18 cellular contexts compared by ENCODE assay signal in genomic region chr5:155021858-155022257, GRCh38. TPM values are rescaled to one million over a fixed set of nuclear protein-coding genes. Genes with fewer than 3 reads are reported as not detected.
A peak's percentile ranks its signal among the peaks of the same experiment; 100 is the strongest.
DNase-seq lines count a peak whose midpoint lies in the region; ATAC-seq, FAIRE-seq and TF ChIP-seq lines count a peak whose summit lies in the region.
"Had no signal": no experiment of that assay in that cellular context is flagged by ENCODE, and none has a peak within 500 bp of the region (broad histone marks: within the 10 kb centered on the region; RNA-seq: fewer than 3 reads in every experiment).

No MANE protein-coding gene starts in this region.

- H3K9me3 Mint-ChIP-seq in CD8-positive, alpha-beta T cell: no peaks in the 10 kb centered on the region

- H3K79me2 ChIP-seq in Karpas-422 (ENCODE audit: low read length): no peaks in the 10 kb centered on the region
- no peaks in the 10 kb centered on the region for H3K79me2 ChIP-seq in GM12878 (ENCODE audit: control insufficient read depth, insufficient read depth, low read length)

- H3K9me2 ChIP-seq in Karpas-422 (replicated peaks; ENCODE audit: insufficient read depth, low read length): no peaks in the 10 kb centered on the region

- CTCF ChIA-PET in GM12878 (lab: Yijun Ruan, JAX): no interaction called here
- CTCF ChIA-PET in CD8-positive, alpha-beta T cell (lab: Charles Lee): no interaction called here

- TF ChIP-seq RAD21 in GM12878 (IDR thresholded peaks at IDR 0.05; ENCODE audit: insufficient read depth, low read depth, low read length): no peak

- H3K36me3 ChIP-seq in Karpas-422 (ENCODE audit: insufficient read depth, low read length) (no peaks in the 10 kb centered on the region), GM12878 (ENCODE audit: control insufficient read depth in 2 of 2, insufficient read depth in 2 of 2, low read length in 1 of 2) (no peaks in the 10 kb centered on the region)
- no peaks in the 10 kb centered on the region for H3K36me3 ChIP-seq in CD8-positive, alpha-beta T cell (ENCODE audit: insufficient read depth, low read length)
- H3K36me3 ChIP-seq: BLaER1 had no signal

- 6% methylated on average over 5 of the region's 5 CpGs for whole genome bisulfite sequencing in GM12878 (ENCODE audit: insufficient coverage, insufficient replicate concordance, low lambda C conversion rate, missing lambda C conversion rate)

- in situ Hi-C loops in GM12878 (cut with MboI): no loop called here

- no peak overlapping the region for H3K4me3 Mint-ChIP-seq in CD8-positive, alpha-beta T cell
- H3K4me3 Mint-ChIP-seq: CD14-positive monocyte; CD4-positive, alpha-beta memory T cell had no signal

- ATAC-seq in GM19351 (IDR thresholded peaks at IDR 0.05; ENCODE audit: unreplicated experiment): peak; percentile 31
- ATAC-seq in GM12878: peak; percentile 63
- ATAC-seq in CD8-positive, alpha-beta T cell: no peak

- no peak for TF ChIP-seq POLR2A in GM12878 (IDR thresholded peaks at IDR 0.05; ENCODE audit: low read depth, low read length)

- H3K4me3 ChIP-seq in Karpas-422 (ENCODE audit: low read length) (no peak overlapping the region), GM12878 (no peak overlapping the region)
- no peak overlapping the region for H3K4me3 ChIP-seq in CD8-positive, alpha-beta T cell (ENCODE audit: low read depth, low read length)
- H3K4me3 ChIP-seq: BLaER1 had no signal

- H3K4me1 ChIP-seq in Karpas-422 (ENCODE audit: low read length) (no peaks in the 10 kb centered on the region), GM12878 (ENCODE audit: control insufficient read depth, insufficient read depth, low read length) (no peaks in the 10 kb centered on the region)
- H3K4me1 ChIP-seq in CD8-positive, alpha-beta T cell (ENCODE audit: insufficient read depth, low read length): no peaks in the 10 kb centered on the region
- H3K4me1 ChIP-seq: BLaER1 had no signal

- POLR2A ChIA-PET in GM12878 (lab: Charles Lee): no interaction called here
- POLR2A ChIA-PET in CD8-positive, alpha-beta T cell (lab: Charles Lee): no interaction called here

- H3K4me1 Mint-ChIP-seq in CD8-positive, alpha-beta T cell (ENCODE audit: low read depth): no peaks in the 10 kb centered on the region
- H3K4me1 Mint-ChIP-seq: CD4-positive, alpha-beta memory T cell had no signal

- no peaks in the 10 kb centered on the region for H3K27me3 ChIP-seq in Karpas-422 (ENCODE audit: low read length)
- no peaks in the 10 kb centered on the region for H3K27me3 ChIP-seq in GM12878 (replicated peaks in 1 of 2; ENCODE audit: control insufficient read depth in 2 of 2, insufficient read depth in 2 of 2, low read length in 1 of 2)
- no peaks in the 10 kb centered on the region for H3K27me3 ChIP-seq in CD8-positive, alpha-beta T cell (ENCODE audit: insufficient read depth, low read length)
- H3K27me3 ChIP-seq: BLaER1 had no signal

- no peaks in the 10 kb centered on the region for H4K20me1 ChIP-seq in Karpas-422 (ENCODE audit: insufficient read depth, low read depth, low read length)
- H4K20me1 ChIP-seq in GM12878 (ENCODE audit: control insufficient read depth, insufficient read depth): no peaks in the 10 kb centered on the region
- H4K20me1 ChIP-seq: BLaER1 had no signal

- no TSS peak for BruUV-seq in GM12878 (replicated peaks; lab: Mats Ljungman, UMichigan)

- no peaks in the 10 kb centered on the region for H3K36me3 Mint-ChIP-seq in CD8-positive, alpha-beta T cell
- H3K36me3 Mint-ChIP-seq: CD14-positive monocyte; CD4-positive, alpha-beta memory T cell had no signal

- no peak for TF ChIP-seq EP300 in GM12878 (IDR thresholded peaks at IDR 0.05; ENCODE audit: borderline replicate concordance in 1 of 2, control insufficient read depth in 1 of 2, low read depth in 2 of 2, low read length in 2 of 2)

- DNase-seq in AG08396 (ENCODE audit: low spot score): peak; percentile 33
- DNase-seq in Karpas-422: peak; percentile 48
- no peak for DNase-seq in GM12878 (ENCODE audit: low read depth, low spot score)
- no peak for DNase-seq in CD8-positive, alpha-beta T cell
- DNase-seq in NCI-H128 (lab: John Stamatoyannopoulos, UW; ENCODE audit: unreplicated experiment): no peak
- DNase-seq in NCI-H226: no peak
- DNase-seq: Calu3; CD4-positive, alpha-beta memory T cell; DMS79 treated with DMSO at 0.1 percent for 48 hours; GOT3; H7; Kasumi-1; KBM-7 had no signal

- no peak overlapping the region for H3K4me2 ChIP-seq in Karpas-422 (ENCODE audit: low read depth, low read length, poor library complexity, severe bottlenecking)
- no peak overlapping the region for H3K4me2 ChIP-seq in GM12878 (ENCODE audit: control insufficient read depth, insufficient read depth)
- H3K4me2 ChIP-seq: BLaER1 had no signal

- H3K27me3 Mint-ChIP-seq in CD8-positive, alpha-beta T cell (ENCODE audit: low read depth): peaks cover 13% of the 10 kb centered on the region

- H3K9me3 ChIP-seq in Karpas-422 (ENCODE audit: low read length) (no peaks in the 10 kb centered on the region), GM12878 (replicated peaks; ENCODE audit: control insufficient read depth, insufficient read depth, low read length) (no peaks in the 10 kb centered on the region)
- no peaks in the 10 kb centered on the region for H3K9me3 ChIP-seq in CD8-positive, alpha-beta T cell (ENCODE audit: low read length)

- FAIRE-seq in GM12878 (lab: Jason Lieb, UNC): no peak
- FAIRE-seq: A204.1, GM18507 had no signal

- intact Hi-C loops in GM12878 (cut with micrococcal nuclease; ENCODE audit: unreplicated experiment): no loop called here
- intact Hi-C loops in CD8-positive, alpha-beta T cell (cut with DNase I, micrococcal nuclease): no loop called here

- H3K27ac Mint-ChIP-seq in CD8-positive, alpha-beta T cell: no peak overlapping the region
- H3K27ac Mint-ChIP-seq: CD14-positive monocyte; CD4-positive, alpha-beta memory T cell had no signal

- H2AFZ ChIP-seq in Karpas-422 (ENCODE audit: low read length) (no peak overlapping the region), GM12878 (ENCODE audit: control insufficient read depth, low read depth, low read length) (no peak overlapping the region)

- H3K27ac ChIP-seq in Karpas-422 (ENCODE audit: low read length): no peak overlapping the region
- H3K27ac ChIP-seq in GM12878 (ENCODE audit: control insufficient read depth, insufficient read depth): no peak overlapping the region
- no peak overlapping the region for H3K27ac ChIP-seq in CD8-positive, alpha-beta T cell (ENCODE audit: low read depth, low read length)
- H3K27ac ChIP-seq: BLaER1 had no signal

- H3K9ac ChIP-seq in Karpas-422 (ENCODE audit: low read length) (no peak overlapping the region), GM12878 (ENCODE audit: control insufficient read depth, insufficient read depth, low read length) (no peak overlapping the region)
- H3K9ac ChIP-seq: BLaER1 had no signal

- RAD21 ChIA-PET in GM12878 (lab: Charles Lee; ENCODE audit: unreplicated experiment): no interaction called here

- no peak for TF ChIP-seq CTCF in GM12878 (IDR thresholded peaks at IDR 0.05 in 2 of 3, conservative IDR thresholded peaks at IDR 0.05 in 1 of 3; ENCODE audit: control insufficient read depth in 2 of 3, extremely low read depth in 1 of 3, insufficient read depth in 1 of 3, low read depth in 3 of 3, low read length in 3 of 3)
- no peak for TF ChIP-seq CTCF in CD8-positive, alpha-beta T cell (IDR thresholded peaks at IDR 0.05)

- SMC1A ChIA-PET in GM12878 (lab: Charles Lee; ENCODE audit: uncharacterized antibody, unreplicated experiment): interaction anchor here (0.8 to 1.3 kb wide), 3 partner anchors 16 to 46 kb away, joined by 3 to 4 read pairs (median 3); no protein-coding TSS in a partner anchor

TF ChIP-seq in GM12878, 131 proteins besides CTCF, POLR2A, EP300 and RAD21:
- TF ChIP-seq USF1 (IDR thresholded peaks at IDR 0.05; ENCODE audit: borderline replicate concordance, extremely low read length, insufficient read depth, low read depth, low read length) (peak; percentile 28), HCFC1 (IDR thresholded peaks at IDR 0.05; ENCODE audit: low read length) (peak; percentile 41; the same call in 1 of the 2 replicates), SIX5 (IDR thresholded peaks at IDR 0.05; ENCODE audit: low read depth, low read length, severe bottlenecking) (peak; percentile 67), MTA2 (IDR thresholded peaks at IDR 0.05; ENCODE audit: low read depth) (no peak), RAD51 (IDR thresholded peaks at IDR 0.05) (0 out of 2 replicates have a peak, but pooled peaks have one; percentile 32)
- TF ChIP-seq, protein P1, sequence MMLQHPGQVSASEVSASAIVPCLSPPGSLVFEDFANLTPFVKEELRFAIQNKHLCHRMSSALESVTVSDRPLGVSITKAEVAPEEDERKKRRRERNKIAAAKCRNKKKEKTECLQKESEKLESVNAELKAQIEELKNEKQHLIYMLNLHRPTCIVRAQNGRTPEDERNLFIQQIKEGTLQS (IDR thresholded peaks at IDR 0.05; ENCODE audit: borderline replicate concordance, extremely low read depth, low read depth, low read length): 0 out of 2 replicates have a peak, but pooled peaks have one; percentile 8
TF ChIP-seq in GM12878: peak in this region for 5.

RNA-seq across cellular contexts. Expression of gene KIF4B, which starts 8.3 kb away (rescaled TPM):
- 0.04 and 0.30 TPM in 2 replicates for total RNA-seq in Karpas-422 (2014; rRNA removed; shearing (Covaris generic); ENCODE audit: low replicate concordance)
- total RNA-seq in GM12878 (2013; cell fraction: nucleolus; rRNA removed): 0.22 and 0.42 TPM in 2 replicates
- total RNA-seq in GM12878 (2014; rRNA removed) (0.05 TPM in 1 of 2 replicates, not detected in the other), GM12878 (2014; rRNA removed; fragmentation: Illumina TruSeq; extraction: Trizol) (not detected in 2 replicates), GM12878 (2021) (0.05 TPM in 1 of 2 replicates, not detected in the other)
- not detected for polyA plus RNA-seq in GM12878 (2011; ENCODE audit: low read depth)
- polyA plus RNA-seq in GM12878 (2011; rRNA removed) (0.05 and 0.07 TPM in 2 replicates), GM12878 (2014; fragmentation: Illumina TruSeq; extraction: Trizol) (0.03 and 0.06 TPM in 2 replicates), GM12878 (2014; fragmentation: Nextera tagmentation; extraction: Ambion mirVana) (under 1 TPM in 1 of 2 experiments, not detected in 1; 0.02 TPM), GM12878 (2014; rRNA removed) (0.03 TPM in 1 of 2 replicates, not detected in the other), GM12878 (2016; fragmentation: Nextera tagmentation; extraction: Ambion mirVana) (under 1 TPM; 0.08 to 0.20 TPM)
- 0.01 TPM in 1 of 2 replicates, not detected in the other for polyA plus RNA-seq in GM12878 (2011; cell fraction: cytosol; rRNA removed)
- 0.04 TPM in 1 of 2 replicates, not detected in the other for polyA plus RNA-seq in GM12878 (2011; cell fraction: nucleus; rRNA removed)
- 0.04 TPM in 1 of 2 replicates, not detected in the other for polyA plus RNA-seq in GM12878 (2012)
- polyA minus RNA-seq in GM12878 (2011; rRNA and poly(A)+ RNA removed): 0.10 TPM in 1 of 2 replicates, not detected in the other
- not detected in 2 replicates for polyA minus RNA-seq in GM12878 (2011; cell fraction: cytosol; rRNA and poly(A)+ RNA removed)
- polyA minus RNA-seq in GM12878 (2011; cell fraction: nucleus; rRNA and poly(A)+ RNA removed): not detected in 2 replicates
- not detected for total RNA-seq in CD8-positive, alpha-beta T cell
- total RNA-seq: Calu3; CD4-positive, alpha-beta memory T cell had no signal
- polyA plus RNA-seq: CD14-positive monocyte; CD4-positive, alpha-beta memory T cell had no signal

Comparison
In these comparisons a context has a peak if more than half of its experiments do, and no peak if none do; other contexts are left out.
1. DNase-seq: peak in AG08396 (single experiment) and Karpas-422 (single experiment); none in GM12878 (single experiment), CD8-positive, alpha-beta T cell (0 of 7), NCI-H128 (single experiment) and NCI-H226 (single experiment).